1 cellular context compared by ENCODE assay signal in the genomic region with DNA sequence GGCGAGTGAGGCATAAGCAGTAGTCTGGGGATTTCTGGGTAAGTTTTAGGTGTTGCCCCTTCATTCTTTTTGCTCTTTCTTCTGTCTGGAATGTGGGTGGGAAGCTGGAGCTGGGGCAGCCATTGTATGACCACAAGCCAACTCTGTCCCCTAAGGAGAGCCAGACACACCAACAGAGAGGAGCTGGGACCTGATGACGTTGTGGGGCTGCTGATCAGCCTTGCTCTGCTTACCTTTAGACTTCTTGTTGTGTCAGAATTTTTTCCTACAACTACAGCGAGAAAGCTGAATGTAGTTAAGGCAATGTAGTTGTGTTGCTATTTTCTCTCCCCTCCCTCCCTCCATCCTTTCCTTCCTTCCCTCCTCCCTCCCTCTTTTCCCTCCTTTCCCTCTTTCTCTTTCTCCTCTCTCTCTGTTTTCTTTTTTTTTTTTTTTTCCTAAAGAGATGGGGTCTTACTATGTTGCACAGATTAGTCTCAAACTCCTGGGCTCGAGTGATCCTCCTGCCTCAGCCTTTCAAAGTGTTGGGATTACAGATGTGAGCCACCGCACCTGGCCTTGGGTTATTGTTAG.
TF ChIP-seq lines count a peak whose summit lies in the region.

No MANE protein-coding gene starts in this region.

TF ChIP-seq in K562, 482 proteins besides CTCF, POLR2A, EP300 and RAD21:
- TF ChIP-seq, protein P1, sequence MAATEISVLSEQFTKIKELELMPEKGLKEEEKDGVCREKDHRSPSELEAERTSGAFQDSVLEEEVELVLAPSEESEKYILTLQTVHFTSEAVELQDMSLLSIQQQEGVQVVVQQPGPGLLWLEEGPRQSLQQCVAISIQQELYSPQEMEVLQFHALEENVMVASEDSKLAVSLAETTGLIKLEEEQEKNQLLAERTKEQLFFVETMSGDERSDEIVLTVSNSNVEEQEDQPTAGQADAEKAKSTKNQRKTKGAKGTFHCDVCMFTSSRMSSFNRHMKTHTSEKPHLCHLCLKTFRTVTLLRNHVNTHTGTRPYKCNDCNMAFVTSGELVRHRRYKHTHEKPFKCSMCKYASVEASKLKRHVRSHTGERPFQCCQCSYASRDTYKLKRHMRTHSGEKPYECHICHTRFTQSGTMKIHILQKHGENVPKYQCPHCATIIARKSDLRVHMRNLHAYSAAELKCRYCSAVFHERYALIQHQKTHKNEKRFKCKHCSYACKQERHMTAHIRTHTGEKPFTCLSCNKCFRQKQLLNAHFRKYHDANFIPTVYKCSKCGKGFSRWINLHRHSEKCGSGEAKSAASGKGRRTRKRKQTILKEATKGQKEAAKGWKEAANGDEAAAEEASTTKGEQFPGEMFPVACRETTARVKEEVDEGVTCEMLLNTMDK (IDR thresholded peaks at IDR 0.05; ENCODE audit: borderline replicate concordance, insufficient read depth, low read depth, low read length, poor library complexity, severe bottlenecking), result no peak
- no peak for TF ChIP-seq RBM17 (IDR thresholded peaks at IDR 0.05; ENCODE audit: borderline replicate concordance, low read depth, low read length)
- TF ChIP-seq, protein P2, sequence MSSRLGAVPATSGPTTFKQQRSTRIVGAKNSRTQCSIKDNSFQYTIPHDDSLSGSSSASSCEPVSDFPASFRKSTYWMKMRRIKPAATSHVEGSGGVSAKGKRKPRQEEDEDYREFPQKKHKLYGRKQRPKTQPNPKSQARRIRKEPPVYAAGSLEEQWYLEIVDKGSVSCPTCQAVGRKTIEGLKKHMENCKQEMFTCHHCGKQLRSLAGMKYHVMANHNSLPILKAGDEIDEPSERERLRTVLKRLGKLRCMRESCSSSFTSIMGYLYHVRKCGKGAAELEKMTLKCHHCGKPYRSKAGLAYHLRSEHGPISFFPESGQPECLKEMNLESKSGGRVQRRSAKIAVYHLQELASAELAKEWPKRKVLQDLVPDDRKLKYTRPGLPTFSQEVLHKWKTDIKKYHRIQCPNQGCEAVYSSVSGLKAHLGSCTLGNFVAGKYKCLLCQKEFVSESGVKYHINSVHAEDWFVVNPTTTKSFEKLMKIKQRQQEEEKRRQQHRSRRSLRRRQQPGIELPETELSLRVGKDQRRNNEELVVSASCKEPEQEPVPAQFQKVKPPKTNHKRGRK (tag; IDR thresholded peaks at IDR 0.05), result peak; percentile 60
- no peak for TF ChIP-seq TGIF2 (CRISPR knock-in tag; IDR thresholded peaks at IDR 0.05)
- TF ChIP-seq RAD51 (IDR thresholded peaks at IDR 0.05; ENCODE audit: borderline replicate concordance, low read depth), result 0 out of 2 replicates have a peak, but pooled peaks have one; percentile 27
- no peak for TF ChIP-seq ZC3H8 (IDR thresholded peaks at IDR 0.05)
